ENCODE assay signal across 1 cellular context in the genomic region with DNA sequence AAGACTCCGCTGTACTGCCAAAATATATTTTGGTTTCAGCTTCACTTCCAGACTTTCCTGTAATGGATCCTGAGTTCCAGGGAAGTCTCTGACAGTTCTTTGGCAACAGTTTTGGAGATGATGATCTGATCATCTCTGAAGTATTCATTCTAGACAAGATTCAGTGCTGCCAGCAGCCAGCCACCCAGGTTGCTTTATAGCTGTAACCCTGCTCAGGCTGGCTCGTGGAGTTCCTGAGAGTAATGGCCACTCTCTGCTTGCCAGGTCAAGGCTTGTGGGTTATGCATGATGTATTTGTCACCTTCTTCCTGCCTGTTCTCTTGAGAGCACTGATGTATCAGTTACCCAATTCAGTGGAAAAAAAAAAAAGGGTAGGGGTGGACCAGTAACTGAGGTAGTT.
TF ChIP-seq lines count a peak whose summit lies in the region.

No MANE protein-coding gene starts in this region.

TF ChIP-seq in IMR-90, 13 proteins besides CTCF, POLR2A, EP300 and RAD21 (continued from another document):
- TF ChIP-seq ELK1 (IDR thresholded peaks at IDR 0.05; ENCODE audit: borderline replicate concordance, low read depth, low read length) (no peak), SMC3 (IDR thresholded peaks at IDR 0.05; ENCODE audit: low read depth, low read length) (no peak), MAFK (IDR thresholded peaks at IDR 0.05; ENCODE audit: low read depth, low read length) (no peak), NFE2L2 (IDR thresholded peaks at IDR 0.05; ENCODE audit: low read depth, low read length) (no peak), CHD1 (IDR thresholded peaks at IDR 0.05; ENCODE audit: low read depth, low read length) (no peak), RFX5 (IDR thresholded peaks at IDR 0.05; ENCODE audit: low read depth, low read length) (no peak)
- TF ChIP-seq, protein P1, sequence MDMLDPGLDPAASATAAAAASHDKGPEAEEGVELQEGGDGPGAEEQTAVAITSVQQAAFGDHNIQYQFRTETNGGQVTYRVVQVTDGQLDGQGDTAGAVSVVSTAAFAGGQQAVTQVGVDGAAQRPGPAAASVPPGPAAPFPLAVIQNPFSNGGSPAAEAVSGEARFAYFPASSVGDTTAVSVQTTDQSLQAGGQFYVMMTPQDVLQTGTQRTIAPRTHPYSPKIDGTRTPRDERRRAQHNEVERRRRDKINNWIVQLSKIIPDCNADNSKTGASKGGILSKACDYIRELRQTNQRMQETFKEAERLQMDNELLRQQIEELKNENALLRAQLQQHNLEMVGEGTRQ (IDR thresholded peaks at IDR 0.05; ENCODE audit: low read depth, low read length): no peak
TF ChIP-seq in IMR-90: peak in this region for 0.
